ENCODE assay signal across 26 cellular contexts in genomic region chr6:132968419-132968950, GRCh38.
"Had no signal": no experiment of that assay in that cellular context is flagged by ENCODE, and none has a peak within 500 bp of the region (broad histone marks: within the 10 kb centered on the region; RNA-seq: fewer than 3 reads in every experiment).

No MANE protein-coding gene starts in this region.

- FAIRE-seq: kidney had no signal

- H3K27me3 ChIP-seq: esophagus muscularis mucosa, heart left ventricle, hepatocyte, right lobe of liver, stomach, thyroid gland, vagina had no signal

- ATAC-seq: foreskin keratinocyte; gastroesophageal sphincter; heart left ventricle; left lobe of liver; natural killer cell treated with Interleukin-12 subunit alpha and Interleukin-12 subunit beta and Interleukin-15 and Interleukin-18, amount 100 ng/mL, for 72 hours; stimulated activated effector memory CD8-positive, alpha-beta T cell treated with anti-CD3 and anti-CD28 coated beads, Interleukin-12 subunit alpha, Interleukin-12 subunit beta, amount 100 ng/mL, for 72 hours had no signal

- H3K27ac ChIP-seq: esophagus muscularis mucosa, foreskin keratinocyte, gastroesophageal sphincter, heart left ventricle, hepatocyte, parathyroid adenoma, right lobe of liver, stomach, thyroid gland, vagina had no signal

- H2AFZ ChIP-seq: hepatocyte, parathyroid adenoma had no signal

- H3K9ac ChIP-seq: parathyroid adenoma had no signal

- H3K79me2 ChIP-seq: hepatocyte, parathyroid adenoma had no signal

- H3K36me3 ChIP-seq: esophagus muscularis mucosa, gastroesophageal sphincter, heart left ventricle, right lobe of liver, stomach, thyroid gland, vagina had no signal

- H3K36me3 Mint-ChIP-seq: memory B cell; natural killer cell treated with Interleukin-12 subunit alpha and Interleukin-12 subunit beta and Interleukin-15 and Interleukin-18, amount 100 ng/mL, for 72 hours; stimulated activated effector memory CD8-positive, alpha-beta T cell treated with anti-CD3 and anti-CD28 coated beads, Interleukin-12 subunit alpha, Interleukin-12 subunit beta, amount 100 ng/mL, for 72 hours had no signal

- H3K4me3 Mint-ChIP-seq: dendritic cell treated with granulocyte-macrophage colony-stimulating factor and Interleukin-4, amounts not matched to agents 40 ng/mL and 50 ng/mL, for 4 days; memory B cell; natural killer cell treated with Interleukin-12 subunit alpha and Interleukin-12 subunit beta and Interleukin-15 and Interleukin-18, amount 100 ng/mL, for 72 hours; neural crest cell; stimulated activated effector memory CD8-positive, alpha-beta T cell treated with anti-CD3 and anti-CD28 coated beads, Interleukin-12 subunit alpha, Interleukin-12 subunit beta, amount 100 ng/mL, for 72 hours had no signal

- H3K4me2 ChIP-seq: hepatocyte, smooth muscle cell had no signal

- H3K9me3 Mint-ChIP-seq: dendritic cell treated with granulocyte-macrophage colony-stimulating factor and Interleukin-4, amounts not matched to agents 40 ng/mL and 50 ng/mL, for 4 days; memory B cell; natural killer cell treated with Interleukin-12 subunit alpha and Interleukin-12 subunit beta and Interleukin-15 and Interleukin-18, amount 100 ng/mL, for 72 hours; neural crest cell; stimulated activated effector memory CD8-positive, alpha-beta T cell treated with anti-CD3 and anti-CD28 coated beads, Interleukin-12 subunit alpha, Interleukin-12 subunit beta, amount 100 ng/mL, for 72 hours had no signal

- H3K27me3 Mint-ChIP-seq: dendritic cell treated with granulocyte-macrophage colony-stimulating factor and Interleukin-4, amounts not matched to agents 40 ng/mL and 50 ng/mL, for 4 days had no signal

- H3K9me3 ChIP-seq: esophagus muscularis mucosa, gastroesophageal sphincter, heart left ventricle, right lobe of liver, stomach, thyroid gland, vagina had no signal

- H3K4me3 ChIP-seq: esophagus muscularis mucosa, gastroesophageal sphincter, heart left ventricle, hepatocyte, lung, right lobe of liver, smooth muscle cell, stomach, thyroid gland, vagina had no signal

- H3K4me1 ChIP-seq: foreskin keratinocyte, parathyroid adenoma, right lobe of liver, thyroid gland, vagina had no signal

- H3K27ac Mint-ChIP-seq: dendritic cell treated with granulocyte-macrophage colony-stimulating factor and Interleukin-4, amounts not matched to agents 40 ng/mL and 50 ng/mL, for 4 days; memory B cell; natural killer cell treated with Interleukin-12 subunit alpha and Interleukin-12 subunit beta and Interleukin-15 and Interleukin-18, amount 100 ng/mL, for 72 hours; progenitor cell of endocrine pancreas; stimulated activated effector memory CD8-positive, alpha-beta T cell treated with anti-CD3 and anti-CD28 coated beads, Interleukin-12 subunit alpha, Interleukin-12 subunit beta, amount 100 ng/mL, for 72 hours had no signal

- DNase-seq: effector CD8-positive, alpha-beta T cell; heart left ventricle; kidney; right lobe of liver; stimulated activated CD4-positive, alpha-beta T cell treated with anti-CD3 and anti-CD28 coated beads, Interleukin-12 subunit alpha, Interleukin-12 subunit beta, amount 100 ng/mL, for 4 hours; stimulated activated CD4-positive, alpha-beta T cell treated with anti-CD3 and anti-CD28 coated beads, Interleukin-1b, Interleukin-23, amount 100 ng/mL, for 48 hours; stimulated activated CD4-positive, alpha-beta T cell treated with anti-CD3 and anti-CD28 coated beads, Interleukin-4, amount 100 ng/mL, for 24 hours; stimulated activated naive CD4-positive, alpha-beta T cell treated with Interleukin-2 at 50 U/mL for 16 hours; stomach; thyroid gland; trophoblast cell had no signal

- H3K4me1 Mint-ChIP-seq: stimulated activated effector memory CD8-positive, alpha-beta T cell treated with anti-CD3 and anti-CD28 coated beads, Interleukin-12 subunit alpha, Interleukin-12 subunit beta, amount 100 ng/mL, for 72 hours had no signal
